ENCODE assay signal across 26 cellular contexts in the genomic region with DNA sequence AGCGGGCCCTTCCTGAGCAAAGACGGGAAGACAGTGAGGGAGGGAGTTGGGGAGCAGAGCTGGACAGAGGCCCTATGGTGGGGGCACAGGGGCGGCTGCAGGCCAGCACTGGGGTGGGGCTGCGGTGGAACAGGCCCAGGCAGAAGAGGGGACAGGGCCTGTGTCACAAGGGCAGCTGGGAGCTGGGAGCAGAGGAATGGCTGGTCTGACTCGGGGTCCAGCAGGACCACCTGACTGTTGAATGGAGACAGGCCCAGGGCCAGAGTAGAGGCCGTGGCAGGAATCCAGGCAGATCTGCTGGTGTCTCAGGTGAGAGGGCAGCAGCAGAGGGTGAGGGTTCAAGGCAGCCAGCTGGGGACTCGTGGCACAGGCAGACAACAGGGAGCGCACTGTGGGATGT. TPM values are rescaled to one million over a fixed set of nuclear protein-coding genes. Genes with fewer than 3 reads are reported as not detected.
DNase-seq lines count a peak whose midpoint lies in the region; ATAC-seq lines count a peak whose summit lies in the region.
"Had no signal": no experiment of that assay in that cellular context is flagged by ENCODE, and none has a peak within 500 bp of the region (broad histone marks: within the 10 kb centered on the region; RNA-seq: fewer than 3 reads in every experiment).

No MANE protein-coding gene starts in this region.

- H3K9me3 ChIP-seq in HUES64 (ENCODE audit: insufficient read depth, low read depth, low read length): no peaks in the 10 kb centered on the region
- H3K9me3 ChIP-seq: lower lobe of right lung, neutrophil, sigmoid colon, SK-N-SH, suprapubic skin had no signal

- peaks cover 15% of the 10 kb centered on the region; the same call in 1 of the 2 replicates for H3K4me1 ChIP-seq in HUES64 (ENCODE audit: insufficient read depth, low read length)

- H3K36me3 ChIP-seq in H7 (replicated peaks; ENCODE audit: control insufficient read depth, insufficient read depth, low read length) (no peaks in the 10 kb centered on the region), HUES64 (ENCODE audit: insufficient read depth, low read length) (0 out of 2 replicates have a peak, but pooled peaks cover 5% of the 10 kb centered on the region)

- no peaks in the 10 kb centered on the region for H3K27me3 Mint-ChIP-seq in central memory CD8-positive, alpha-beta T cell
- no peaks in the 10 kb centered on the region for H3K27me3 Mint-ChIP-seq in natural killer cell treated with Interleukin-12 subunit alpha and Interleukin-12 subunit beta and Interleukin-15 and Interleukin-18, amount 100 ng/mL, for 72 hours
- H3K27me3 Mint-ChIP-seq: activated CD4-positive, alpha-beta T cell treated with anti-CD3 and anti-CD28 coated beads, Interleukin-2, amount 10 ng/mL, durations not matched to agents 24 days and 14 days; progenitor cell of endocrine pancreas; stimulated activated naive B cell treated with anti-CD40 and anti-IgM and Interleukin-4, amounts not matched to agents 10 μg/mL and 1 μg/mL and 100 μg/mL, for 72 hours had no signal

- peaks cover 2% of the 10 kb centered on the region for H3K36me3 Mint-ChIP-seq in central memory CD8-positive, alpha-beta T cell (ENCODE audit: insufficient read depth)
- H3K36me3 Mint-ChIP-seq in natural killer cell treated with Interleukin-12 subunit alpha and Interleukin-12 subunit beta and Interleukin-15 and Interleukin-18, amount 100 ng/mL, for 72 hours: no peaks in the 10 kb centered on the region

- H3K27me3 ChIP-seq in H7 (ENCODE audit: control insufficient read depth, insufficient read depth, low read length): no peaks in the 10 kb centered on the region
- no peaks in the 10 kb centered on the region for H3K27me3 ChIP-seq in HUES64 (ENCODE audit: insufficient read depth, low read length)
- H3K27me3 ChIP-seq: neutrophil, sigmoid colon, suprapubic skin had no signal

- no peak overlapping the region for H3K4me3 Mint-ChIP-seq in central memory CD8-positive, alpha-beta T cell
- no peak overlapping the region for H3K4me3 Mint-ChIP-seq in natural killer cell treated with Interleukin-12 subunit alpha and Interleukin-12 subunit beta and Interleukin-15 and Interleukin-18, amount 100 ng/mL, for 72 hours
- H3K4me3 Mint-ChIP-seq: activated CD4-positive, alpha-beta T cell treated with anti-CD3 and anti-CD28 coated beads, Interleukin-2, amount 10 ng/mL, durations not matched to agents 24 days and 14 days; activated T-helper 1 cell treated with anti-CD3 and anti-CD28 coated beads, Interleukin-12 subunit alpha, Interleukin-12 subunit beta, Interleukin-2, Interleukin-4 antibody, amounts not matched to agents 30 ng/mL and 10 ng/mL and 1 ng/mL, durations not matched to agents 14 hours and 24 hours and 36 hours; CD14-positive monocyte; stimulated activated naive B cell treated with anti-CD40 and anti-IgM and Interleukin-4, amounts not matched to agents 10 μg/mL and 1 μg/mL and 100 μg/mL, for 72 hours had no signal

- peak overlapping the region; percentile 12; the same call in 1 of the 2 replicates for H3K9ac ChIP-seq in HUES64 (ENCODE audit: low read depth, low read length)
- H3K9ac ChIP-seq: SK-N-SH had no signal

- H3K4me1 Mint-ChIP-seq in central memory CD8-positive, alpha-beta T cell: peaks cover 52% of the 10 kb centered on the region
- H3K4me1 Mint-ChIP-seq in natural killer cell treated with Interleukin-12 subunit alpha and Interleukin-12 subunit beta and Interleukin-15 and Interleukin-18, amount 100 ng/mL, for 72 hours (ENCODE audit: low read depth in 2 of 2): peaks cover 29 to 46% of the 10 kb centered on the region in 2 donors

- H3K4me3 ChIP-seq in H7 (ENCODE audit: insufficient read depth, low read depth, low read length) (no peak overlapping the region), HUES64 (ENCODE audit: low read length) (no peak overlapping the region)
- H3K4me3 ChIP-seq: lower lobe of right lung, sigmoid colon, suprapubic skin had no signal

- no peaks in the 10 kb centered on the region for H3K9me3 Mint-ChIP-seq in central memory CD8-positive, alpha-beta T cell
- H3K9me3 Mint-ChIP-seq in natural killer cell treated with Interleukin-12 subunit alpha and Interleukin-12 subunit beta and Interleukin-15 and Interleukin-18, amount 100 ng/mL, for 72 hours: no peaks in the 10 kb centered on the region
- H3K9me3 Mint-ChIP-seq: activated CD4-positive, alpha-beta T cell treated with anti-CD3 and anti-CD28 coated beads, Interleukin-2, amount 10 ng/mL, durations not matched to agents 24 days and 14 days; activated T-helper 1 cell treated with anti-CD3 and anti-CD28 coated beads, Interleukin-12 subunit alpha, Interleukin-12 subunit beta, Interleukin-2, Interleukin-4 antibody, amounts not matched to agents 30 ng/mL and 10 ng/mL and 1 ng/mL, durations not matched to agents 14 hours and 24 hours and 36 hours; CD14-positive monocyte; stimulated activated naive B cell treated with anti-CD40 and anti-IgM and Interleukin-4, amounts not matched to agents 10 μg/mL and 1 μg/mL and 100 μg/mL, for 72 hours had no signal

- peak overlapping the region; percentile 92 for H3K27ac Mint-ChIP-seq in central memory CD8-positive, alpha-beta T cell (ENCODE audit: low read depth)
- peak overlapping the region; percentile 31 to 95 for H3K27ac Mint-ChIP-seq in natural killer cell treated with Interleukin-12 subunit alpha and Interleukin-12 subunit beta and Interleukin-15 and Interleukin-18, amount 100 ng/mL, for 72 hours
- H3K27ac Mint-ChIP-seq: activated CD4-positive, alpha-beta T cell treated with anti-CD3 and anti-CD28 coated beads, Interleukin-2, amount 10 ng/mL, durations not matched to agents 24 days and 14 days; progenitor cell of endocrine pancreas; stimulated activated naive B cell treated with anti-CD40 and anti-IgM and Interleukin-4, amounts not matched to agents 10 μg/mL and 1 μg/mL and 100 μg/mL, for 72 hours had no signal

- DNase-seq in H7: peak; percentile 45
- no peak for DNase-seq in central memory CD8-positive, alpha-beta T cell (ENCODE audit: low spot score in 2 of 2)
- DNase-seq in natural killer cell treated with Interleukin-12 subunit alpha and Interleukin-12 subunit beta and Interleukin-15 and Interleukin-18, amount 100 ng/mL, for 72 hours (ENCODE audit: low spot score): no peak
- DNase-seq in NCI-H2029 (lab: John Stamatoyannopoulos, UW): no peak
- DNase-seq in NCI-H2081 treated with DMSO at 0.1 percent for 48 hours (lab: John Stamatoyannopoulos, UW): no peak
- DNase-seq: activated CD4-positive, alpha-beta T cell treated with anti-CD3 and anti-CD28 coated beads, Interleukin-2, amount 10 ng/mL, durations not matched to agents 24 days and 14 days; activated naive CD4-positive, alpha-beta T cell treated with anti-CD3 and anti-CD28 coated beads, Interleukin-2, amount 50 U/mL, for 16 hours; Calu3; dermis blood vessel endothelial cell; DMS79 treated with DMSO at 0.1 percent for 48 hours; GF-D8; lower lobe of right lung; NCI-H1436; RPMI8226; sigmoid colon; SK-N-SH; stimulated activated CD4-positive, alpha-beta T cell treated with anti-CD3 and anti-CD28 coated beads, Interleukin-4, amount 100 ng/mL, for 24 hours; stimulated activated naive B cell treated with anti-CD40 and anti-IgM and Interleukin-4, amounts not matched to agents 10 μg/mL and 1 μg/mL and 100 μg/mL, for 72 hours had no signal

- 93% methylated on average over 8 of the region's 8 CpGs for WGBS in HUES64

- no peak overlapping the region for H3K27ac ChIP-seq in HUES64 (ENCODE audit: low read depth, low read length)
- H3K27ac ChIP-seq: lower lobe of right lung, neutrophil, sigmoid colon, suprapubic skin had no signal

- no peak for ATAC-seq in central memory CD8-positive, alpha-beta T cell (replicated peaks; ENCODE audit: extremely low read depth, poor library complexity, severe bottlenecking)
- ATAC-seq in natural killer cell treated with Interleukin-12 subunit alpha and Interleukin-12 subunit beta and Interleukin-15 and Interleukin-18, amount 100 ng/mL, for 72 hours: no peak
- no peak for ATAC-seq in HG03460 (IDR thresholded peaks at IDR 0.05; ENCODE audit: unreplicated experiment)
- ATAC-seq: HCT116; lower lobe of right lung; stimulated activated naive B cell treated with anti-CD40 and anti-IgM and Interleukin-4, amounts not matched to agents 10 μg/mL and 1 μg/mL and 100 μg/mL, for 72 hours had no signal

RNA-seq across cellular contexts. Expression of gene CTNNBIP1, which starts 25.3 kb away (rescaled TPM):
- total RNA-seq in H7 (2014; rRNA removed; shearing (Covaris generic)): 78.8 and 80.7 TPM in 2 replicates
- polyA plus RNA-seq in HUES64 (2013, experiment 1 of 2): 45.4 TPM
- 57.3 TPM for polyA plus RNA-seq in HUES64 (2013, experiment 2 of 2)
- total RNA-seq in natural killer cell treated with Interleukin-12 subunit alpha and Interleukin-12 subunit beta and Interleukin-15 and Interleukin-18, amount 100 ng/mL, for 72 hours: 10 to 100 TPM; 12.5 to 18.7 TPM

RNA-seq across cellular contexts. Expression of gene LZIC, which starts 58.4 kb away (rescaled TPM):
- 20.9 and 34.9 TPM in 2 replicates for total RNA-seq in H7 (2014; rRNA removed; shearing (Covaris generic))
- 17.3 TPM for polyA plus RNA-seq in HUES64 (2013, experiment 1 of 2)
- 22.5 TPM for polyA plus RNA-seq in HUES64 (2013, experiment 2 of 2)
- 10 to 100 TPM; 24.8 to 25.5 TPM for total RNA-seq in natural killer cell treated with Interleukin-12 subunit alpha and Interleukin-12 subunit beta and Interleukin-15 and Interleukin-18, amount 100 ng/mL, for 72 hours

RNA-seq across cellular contexts. Expression of gene NMNAT1, which starts 58.5 kb away (rescaled TPM):
- total RNA-seq in H7 (2014; rRNA removed; shearing (Covaris generic)): 5.7 and 6.4 TPM in 2 replicates
- polyA plus RNA-seq in HUES64 (2013, experiment 1 of 2): 4.2 TPM
- polyA plus RNA-seq in HUES64 (2013, experiment 2 of 2): 3.9 TPM
- 10 to 100 TPM in 1 of 2 donors, 1 to 10 TPM in 1; 9.8 to 12.3 TPM for total RNA-seq in natural killer cell treated with Interleukin-12 subunit alpha and Interleukin-12 subunit beta and Interleukin-15 and Interleukin-18, amount 100 ng/mL, for 72 hours
